ENCODE assay signal across 22 cellular contexts in genomic region chr4:113981591-113981990, GRCh38. TPM values are rescaled to one million over a fixed set of nuclear protein-coding genes. Genes with fewer than 3 reads are reported as not detected.
DNase-seq lines count a peak whose midpoint lies in the region; ATAC-seq and TF ChIP-seq lines count a peak whose summit lies in the region.
"Had no signal": no experiment of that assay in that cellular context is flagged by ENCODE, and none has a peak within 500 bp of the region (broad histone marks: within the 10 kb centered on the region; RNA-seq: fewer than 3 reads in every experiment).

No MANE protein-coding gene starts in this region.

- TF ChIP-seq CTCF in ascending aorta (IDR thresholded peaks at IDR 0.05) = no peak
- no peak for TF ChIP-seq CTCF in fibroblast of pulmonary artery (IDR thresholded peaks at IDR 0.05; ENCODE audit: low read length, missing control alignments)
- no peak for TF ChIP-seq CTCF in sigmoid colon (IDR thresholded peaks at IDR 0.05)

- peak overlapping the region; percentile 2; the same call in 1 of the 2 replicates for H3K27ac ChIP-seq in ACC112 (ENCODE audit: low read depth, low read length)
- peak overlapping the region; percentile 10 to 94 for H3K27ac ChIP-seq in ascending aorta
- no peak overlapping the region for H3K27ac ChIP-seq in sigmoid colon
- H3K27ac ChIP-seq: BLaER1, KMS-11, RWPE1 had no signal

- H3K27me3 ChIP-seq in ACC112 (ENCODE audit: insufficient read depth, low read length) = no peaks in the 10 kb centered on the region
- no peaks in the 10 kb centered on the region for H3K27me3 ChIP-seq in ascending aorta
- no peaks in the 10 kb centered on the region for H3K27me3 ChIP-seq in sigmoid colon
- H3K27me3 ChIP-seq: BLaER1 had no signal

- H3K9me3 ChIP-seq in ascending aorta = no peaks in the 10 kb centered on the region
- H3K9me3 ChIP-seq in sigmoid colon = no peaks in the 10 kb centered on the region
- H3K9me3 ChIP-seq: Caco-2, HAP-1 had no signal

- intact Hi-C loops in ascending aorta (cut with DNase I) (no loop called here), sigmoid colon (cut with DNase I) (loop anchor here (2.0 kb wide), 1 partner anchor 219 kb away; no protein-coding TSS in a partner anchor)

- H3K36me3 ChIP-seq in ACC112 (ENCODE audit: insufficient read depth, low read length) = peaks cover 4% of the 10 kb centered on the region; the same call in 1 of the 2 replicates
- no peaks in the 10 kb centered on the region for H3K36me3 ChIP-seq in ascending aorta
- H3K36me3 ChIP-seq in sigmoid colon = no peaks in the 10 kb centered on the region
- H3K36me3 ChIP-seq: BLaER1, HAP-1 had no signal

- TF ChIP-seq POLR2A in GM18505 (IDR thresholded peaks at IDR 0.05; ENCODE audit: borderline replicate concordance, extremely low read depth, insufficient read depth, insufficient read length) (no peak), sigmoid colon (IDR thresholded peaks at IDR 0.05) (no peak)

- DNase-seq in HCEC 1CT (peak; percentile 49), ascending aorta (ENCODE audit: low spot score in 2 of 2) (no peak), fibroblast of pulmonary artery (ENCODE audit: low read depth) (peak; percentile 28), germinal center (ENCODE audit: low spot score) (no peak), sigmoid colon (no peak)
- DNase-seq in activated CD4-positive, alpha-beta T cell treated with anti-CD3 and anti-CD28 coated beads, Interleukin-2, amount 50 U/mL, for 48 hours = no peak
- DNase-seq: Caco-2; CD4-positive, alpha-beta T cell; DMS 273 treated with DMSO at 0.1 percent for 48 hours; DMS79 treated with DMSO at 0.1 percent for 48 hours; NCI-H1694 treated with DMSO at 0.1 percent for 48 hours; NCI-H446 treated with DMSO at 0.1 percent for 48 hours; NCI-H526 treated with DMSO at 0.1 percent for 48 hours; SIG-M5 had no signal

- H3K4me3 ChIP-seq in ACC112 (ENCODE audit: low read depth, low read length) (no peak overlapping the region), ascending aorta (no peak overlapping the region), fibroblast of pulmonary artery (replicated peaks; ENCODE audit: low read depth, low read length) (no peak overlapping the region), sigmoid colon (no peak overlapping the region)
- H3K4me3 ChIP-seq: BLaER1, GM12878, GM23338, HAP-1 had no signal

- peaks cover 19% of the 10 kb centered on the region for H3K4me1 ChIP-seq in ACC112 (ENCODE audit: control insufficient read depth, insufficient read depth, low read length, unreplicated experiment)
- peaks cover 0 to 17% of the 10 kb centered on the region in 2 donors for H3K4me1 ChIP-seq in ascending aorta
- H3K4me1 ChIP-seq in sigmoid colon = peaks cover 0 to 36% (median 18%) of the 10 kb centered on the region in 4 donors
- H3K4me1 ChIP-seq: BLaER1, Caco-2, HAP-1 had no signal

- H2AFZ ChIP-seq in ACC112 (ENCODE audit: low read length, unreplicated experiment) = no peak overlapping the region
- H2AFZ ChIP-seq: GM23338 had no signal

- peaks cover 47% of the 10 kb centered on the region for H3K79me2 ChIP-seq in ACC112 (ENCODE audit: control insufficient read depth, insufficient read depth, low read length, unreplicated experiment)

- WGBS in sigmoid colon, 2 donors = 82 to 93% methylated on average over 2 of the region's 2 CpGs

- no peak for ATAC-seq in GM18505 (IDR thresholded peaks at IDR 0.05; ENCODE audit: unreplicated experiment)
- ATAC-seq: GM12878, GM23338 had no signal

- TF ChIP-seq EP300 in sigmoid colon (IDR thresholded peaks at IDR 0.05) = no peak

RNA-seq across cellular contexts. Expression of gene ARSJ, which starts 2.1 kb away (rescaled TPM):
- total RNA-seq in ascending aorta (14.6 TPM), sigmoid colon (10 to 100 TPM in 2 of 4 donors, 1 to 10 TPM in 2; 7.2 to 11.9 (median 10.1) TPM)
- 1 to 10 TPM in 2 of 3 donors, under 1 TPM in 1; 0.46 to 1.8 (median 1.1) TPM for polyA plus RNA-seq in sigmoid colon
- total RNA-seq: CD4-positive, alpha-beta T cell had no signal

Comparison
In these comparisons a context has a peak if more than half of its experiments do, and no peak if none do; other contexts are left out.
1. H3K27ac ChIP-seq: peak in ACC112 (single experiment) and ascending aorta (2 of 2); none in sigmoid colon (0 of 4).
2. DNase-seq: peak in HCEC 1CT (single experiment) and fibroblast of pulmonary artery (single experiment); none in ascending aorta (0 of 2), germinal center (single experiment), activated CD4-positive, alpha-beta T cell treated with anti-CD3 and anti-CD28 coated beads, Interleukin-2, amount 50 U/mL, for 48 hours (0 of 2) and sigmoid colon (single experiment).